ENCODE assay signal across 8 cellular contexts in genomic region chr19:16330811-16331690, GRCh38. TPM values are rescaled to one million over a fixed set of nuclear protein-coding genes. Genes with fewer than 3 reads are reported as not detected.
DNase-seq lines count a peak whose midpoint lies in the region; ATAC-seq and TF ChIP-seq lines count a peak whose summit lies in the region.

No MANE protein-coding gene starts in this region.

- H3K36me3 ChIP-seq in SK-N-SH (replicated peaks in 1 of 2; ENCODE audit: control insufficient read depth in 1 of 2, insufficient read depth in 2 of 2, low read length in 1 of 2): peaks cover 0 to 3% of the 10 kb centered on the region in 2 experiments
- H3K36me3 ChIP-seq in skeletal muscle tissue (ENCODE audit: control insufficient read depth in 3 of 3, insufficient read depth in 3 of 3, low read length in 3 of 3): peaks cover 11 to 25% (median 17%) of the 10 kb centered on the region in 3 donors

- H3K79me2 ChIP-seq in SK-N-SH (ENCODE audit: insufficient read depth): peaks cover 15% of the 10 kb centered on the region; the same call in 1 of the 2 replicates

- peak overlapping the region; percentile 1 for H3K4me3 Mint-ChIP-seq in activated CD4-positive, alpha-beta T cell treated with anti-CD3 and anti-CD28 coated beads, Interleukin-2, amount 10 ng/mL, durations not matched to agents 24 days and 14 days
- no peak overlapping the region for H3K4me3 Mint-ChIP-seq in MCF 10A (ENCODE audit: unreplicated experiment)

- BruUV-seq in MCF 10A (replicated peaks; lab: Mats Ljungman, UMichigan): no TSS peak

- no peak for TF ChIP-seq RAD21 in SK-N-SH (IDR thresholded peaks at IDR 0.05; ENCODE audit: low read length)

- peak overlapping the region; percentile 63 for H3K27ac Mint-ChIP-seq in activated CD4-positive, alpha-beta T cell treated with anti-CD3 and anti-CD28 coated beads, Interleukin-2, amount 10 ng/mL, durations not matched to agents 24 days and 14 days
- H3K27ac Mint-ChIP-seq in MCF 10A (ENCODE audit: low read depth, unreplicated experiment): no peak overlapping the region

- POLR2A ChIA-PET in SK-N-SH (lab: Yijun Ruan, JAX) (interaction anchor here (0.6 kb wide), 1 partner anchor 16 kb away, joined by 4 read pairs; no protein-coding TSS in a partner anchor), MCF 10A (lab: Yijun Ruan, JAX) (interaction anchor here (0.5 to 1.5 kb wide), 2 partner anchors 15 to 1911 kb away, joined by 5 read pairs; no protein-coding TSS in a partner anchor)

- peak overlapping the region in 1 of 2 experiments; percentile 20; a peak in 1 of 4 replicates for H3K27ac ChIP-seq in SK-N-SH (ENCODE audit: low read depth in 2 of 2, low read length in 1 of 2)
- H3K27ac ChIP-seq in skeletal muscle tissue (ENCODE audit: low read depth, low read length): peak overlapping the region; percentile 25

- no peak for ATAC-seq in GM21825 (IDR thresholded peaks at IDR 0.05; ENCODE audit: unreplicated experiment)

- no peaks in the 10 kb centered on the region for H3K9me2 ChIP-seq in SK-N-SH

- peaks cover 30% of the 10 kb centered on the region for H4K20me1 ChIP-seq in SK-N-SH (ENCODE audit: insufficient read depth)

- H3K27me3 ChIP-seq in SK-N-SH (ENCODE audit: insufficient read depth) (no peaks in the 10 kb centered on the region), skeletal muscle tissue (ENCODE audit: control insufficient read depth in 3 of 3, insufficient read depth in 3 of 3, low read length in 3 of 3) (no peaks in the 10 kb centered on the region)

- TF ChIP-seq CTCF in SK-N-SH (IDR thresholded peaks at IDR 0.05) (no peak), MCF 10A (IDR thresholded peaks at IDR 0.05; ENCODE audit: unreplicated experiment) (no peak)

- CTCF ChIA-PET in SK-N-SH (lab: Yijun Ruan, JAX) (interaction anchor here (1.2 kb wide), 2 partner anchors 9 to 129 kb away, joined by 3 read pairs; no protein-coding TSS in a partner anchor), MCF 10A (lab: Yijun Ruan, JAX) (interaction anchor here (0.5 to 1.1 kb wide), 4 partner anchors 56 to 87 kb away, joined by 3 to 5 read pairs (median 4); no protein-coding TSS in a partner anchor)

- peaks cover 39% of the 10 kb centered on the region for H3F3A ChIP-seq in SK-N-SH (replicated peaks; ENCODE audit: insufficient read depth)

- DNase-seq in activated CD4-positive, alpha-beta T cell treated with anti-CD3 and anti-CD28 coated beads, Interleukin-2, amount 10 ng/mL, durations not matched to agents 24 days and 14 days: peak; percentile 80
- DNase-seq in activated CD4-positive, alpha-beta T cell treated with anti-CD3 and anti-CD28 coated beads, Interleukin-2, amount 50 U/mL, for 1 hour: no peak
- DNase-seq in SK-N-SH (no peak), Ammon's horn (ENCODE audit: low spot score) (no peak), MCF 10A (ENCODE audit: unreplicated experiment) (no peak)
- peak; percentile 31 for DNase-seq in effector CD8-positive, alpha-beta T cell (lab: John Stamatoyannopoulos, UW)

- 26% methylated on average over 13 of the region's 16 CpGs for WGBS in SK-N-SH (ENCODE audit: low lambda C conversion rate)

- TF ChIP-seq EP300 in SK-N-SH (IDR thresholded peaks at IDR 0.05; ENCODE audit: borderline replicate concordance in 1 of 2, low read depth in 1 of 2, low read length in 1 of 2): no peak

- peaks cover 32% of the 10 kb centered on the region for H3K36me3 Mint-ChIP-seq in activated CD4-positive, alpha-beta T cell treated with anti-CD3 and anti-CD28 coated beads, Interleukin-2, amount 10 ng/mL, durations not matched to agents 24 days and 14 days (ENCODE audit: low read depth)
- H3K36me3 Mint-ChIP-seq in MCF 10A (ENCODE audit: insufficient read depth, unreplicated experiment): no peaks in the 10 kb centered on the region

- no peaks in the 10 kb centered on the region for H3K9me3 Mint-ChIP-seq in activated CD4-positive, alpha-beta T cell treated with anti-CD3 and anti-CD28 coated beads, Interleukin-2, amount 10 ng/mL, durations not matched to agents 24 days and 14 days
- no peaks in the 10 kb centered on the region for H3K9me3 Mint-ChIP-seq in MCF 10A (ENCODE audit: unreplicated experiment)

- H3K4me3 ChIP-seq in SK-N-SH (ENCODE audit: low read depth in 2 of 2, low read length in 1 of 2) (no peak overlapping the region), skeletal muscle tissue (ENCODE audit: low read length in 3 of 3) (no peak overlapping the region)

- H3K4me1 ChIP-seq in SK-N-SH (ENCODE audit: control insufficient read depth in 1 of 2, insufficient read depth in 2 of 2, low read depth in 1 of 2, low read length in 1 of 2) (no peaks in the 10 kb centered on the region), skeletal muscle tissue (ENCODE audit: control insufficient read depth in 3 of 3, insufficient read depth in 3 of 3, low read length in 3 of 3) (peaks cover 19 to 34% (median 33%) of the 10 kb centered on the region in 3 donors)

- H3K4me2 ChIP-seq in SK-N-SH: peak overlapping the region; percentile 44; the same call in 1 of the 2 replicates

- H3K27me3 Mint-ChIP-seq in activated CD4-positive, alpha-beta T cell treated with anti-CD3 and anti-CD28 coated beads, Interleukin-2, amount 10 ng/mL, durations not matched to agents 24 days and 14 days: peaks cover 13% of the 10 kb centered on the region
- H3K27me3 Mint-ChIP-seq in MCF 10A (ENCODE audit: insufficient read depth, unreplicated experiment): no peaks in the 10 kb centered on the region

- H3K9ac ChIP-seq in SK-N-SH (no peak overlapping the region), skeletal muscle tissue (ENCODE audit: low read depth in 1 of 3, low read length in 3 of 3) (peak overlapping the region in 1 of 3 donors; percentile 16)

- H3K4me1 Mint-ChIP-seq in activated CD4-positive, alpha-beta T cell treated with anti-CD3 and anti-CD28 coated beads, Interleukin-2, amount 10 ng/mL, durations not matched to agents 24 days and 14 days: peaks cover 50% of the 10 kb centered on the region
- no peaks in the 10 kb centered on the region for H3K4me1 Mint-ChIP-seq in MCF 10A (ENCODE audit: insufficient read depth, unreplicated experiment)

- no peaks in the 10 kb centered on the region for H3K9me3 ChIP-seq in SK-N-SH
- H3K9me3 ChIP-seq in skeletal muscle tissue (ENCODE audit: control insufficient read depth in 3 of 3, low read length in 3 of 3): no peaks in the 10 kb centered on the region

- intact Hi-C loops in activated CD4-positive, alpha-beta T cell treated with anti-CD3 and anti-CD28 coated beads, Interleukin-2, amount 10 ng/mL, durations not matched to agents 24 days and 14 days (cut with micrococcal nuclease): loop anchor here (1.0 kb wide), 1 partner anchor 8 kb away; no protein-coding TSS in a partner anchor
- intact Hi-C loops in MCF 10A (cut with micrococcal nuclease): no loop called here

- H2AFZ ChIP-seq in SK-N-SH (ENCODE audit: low read depth): no peak overlapping the region

TF ChIP-seq in SK-N-SH, 30 proteins besides CTCF, POLR2A, EP300 and RAD21 (continues in another document):
- no peak for TF ChIP-seq POLR2AphosphoS5 (IDR thresholded peaks at IDR 0.05; ENCODE audit: low read depth, low read length)
- no peak for TF ChIP-seq NRF1 (IDR thresholded peaks at IDR 0.05; ENCODE audit: low read depth, low read length)
- no peak for TF ChIP-seq EZH2phosphoT487 (IDR thresholded peaks at IDR 0.05; ENCODE audit: borderline replicate concordance, low read depth)
- no peak for TF ChIP-seq TEAD4 (IDR thresholded peaks at IDR 0.05; ENCODE audit: borderline replicate concordance, insufficient read depth)
- TF ChIP-seq, protein P1, sequence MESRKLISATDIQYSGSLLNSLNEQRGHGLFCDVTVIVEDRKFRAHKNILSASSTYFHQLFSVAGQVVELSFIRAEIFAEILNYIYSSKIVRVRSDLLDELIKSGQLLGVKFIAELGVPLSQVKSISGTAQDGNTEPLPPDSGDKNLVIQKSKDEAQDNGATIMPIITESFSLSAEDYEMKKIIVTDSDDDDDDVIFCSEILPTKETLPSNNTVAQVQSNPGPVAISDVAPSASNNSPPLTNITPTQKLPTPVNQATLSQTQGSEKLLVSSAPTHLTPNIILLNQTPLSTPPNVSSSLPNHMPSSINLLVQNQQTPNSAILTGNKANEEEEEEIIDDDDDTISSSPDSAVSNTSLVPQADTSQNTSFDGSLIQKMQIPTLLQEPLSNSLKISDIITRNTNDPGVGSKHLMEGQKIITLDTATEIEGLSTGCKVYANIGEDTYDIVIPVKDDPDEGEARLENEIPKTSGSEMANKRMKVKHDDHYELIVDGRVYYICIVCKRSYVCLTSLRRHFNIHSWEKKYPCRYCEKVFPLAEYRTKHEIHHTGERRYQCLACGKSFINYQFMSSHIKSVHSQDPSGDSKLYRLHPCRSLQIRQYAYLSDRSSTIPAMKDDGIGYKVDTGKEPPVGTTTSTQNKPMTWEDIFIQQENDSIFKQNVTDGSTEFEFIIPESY (IDR thresholded peaks at IDR 0.05; ENCODE audit: borderline replicate concordance, low read depth): no peak
- TF ChIP-seq, protein P2, sequence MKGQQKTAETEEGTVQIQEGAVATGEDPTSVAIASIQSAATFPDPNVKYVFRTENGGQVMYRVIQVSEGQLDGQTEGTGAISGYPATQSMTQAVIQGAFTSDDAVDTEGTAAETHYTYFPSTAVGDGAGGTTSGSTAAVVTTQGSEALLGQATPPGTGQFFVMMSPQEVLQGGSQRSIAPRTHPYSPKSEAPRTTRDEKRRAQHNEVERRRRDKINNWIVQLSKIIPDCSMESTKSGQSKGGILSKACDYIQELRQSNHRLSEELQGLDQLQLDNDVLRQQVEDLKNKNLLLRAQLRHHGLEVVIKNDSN (IDR thresholded peaks at IDR 0.05; ENCODE audit: borderline replicate concordance, low read depth): no peak
- TF ChIP-seq PBX3 (IDR thresholded peaks at IDR 0.05): no peak
- no peak for TF ChIP-seq ELF1 (IDR thresholded peaks at IDR 0.05)
- no peak for TF ChIP-seq NFIC (IDR thresholded peaks at IDR 0.05; ENCODE audit: borderline replicate concordance)

RNA-seq across cellular contexts. Expression of gene KLF2, which starts 6.4 kb away (rescaled TPM):
- 2.2 and 3.7 TPM in 2 replicates for total RNA-seq in activated CD4-positive, alpha-beta T cell treated with anti-CD3 and anti-CD28 coated beads, Interleukin-2, amount 10 ng/mL, durations not matched to agents 24 days and 14 days
- 2.8 and 6.9 TPM in 2 replicates for polyA plus RNA-seq in SK-N-SH (2012; rRNA removed)
- 3.7 and 6.6 TPM in 2 replicates for polyA plus RNA-seq in SK-N-SH (2012; cell fraction: cytosol; rRNA removed)
- 18.9 and 48.1 TPM in 2 replicates for polyA plus RNA-seq in SK-N-SH (2012; cell fraction: nucleus; rRNA removed)
- total RNA-seq in skeletal muscle tissue: 14.1 TPM
- total RNA-seq in MCF 10A (2022): 3.3 and 3.8 TPM in 2 replicates

Comparison
In these comparisons a context has a peak if more than half of its experiments do, and no peak if none do; other contexts are left out.
1. DNase-seq: peak in activated CD4-positive, alpha-beta T cell treated with anti-CD3 and anti-CD28 coated beads, Interleukin-2, amount 10 ng/mL, durations not matched to agents 24 days and 14 days (single experiment) and effector CD8-positive, alpha-beta T cell (single experiment); none in activated CD4-positive, alpha-beta T cell treated with anti-CD3 and anti-CD28 coated beads, Interleukin-2, amount 50 U/mL, for 1 hour (single experiment), SK-N-SH (single experiment), Ammon's horn (single experiment) and MCF 10A (single experiment).